Comparison of ENCODE assay signal across 8 cellular contexts in the genomic region with DNA sequence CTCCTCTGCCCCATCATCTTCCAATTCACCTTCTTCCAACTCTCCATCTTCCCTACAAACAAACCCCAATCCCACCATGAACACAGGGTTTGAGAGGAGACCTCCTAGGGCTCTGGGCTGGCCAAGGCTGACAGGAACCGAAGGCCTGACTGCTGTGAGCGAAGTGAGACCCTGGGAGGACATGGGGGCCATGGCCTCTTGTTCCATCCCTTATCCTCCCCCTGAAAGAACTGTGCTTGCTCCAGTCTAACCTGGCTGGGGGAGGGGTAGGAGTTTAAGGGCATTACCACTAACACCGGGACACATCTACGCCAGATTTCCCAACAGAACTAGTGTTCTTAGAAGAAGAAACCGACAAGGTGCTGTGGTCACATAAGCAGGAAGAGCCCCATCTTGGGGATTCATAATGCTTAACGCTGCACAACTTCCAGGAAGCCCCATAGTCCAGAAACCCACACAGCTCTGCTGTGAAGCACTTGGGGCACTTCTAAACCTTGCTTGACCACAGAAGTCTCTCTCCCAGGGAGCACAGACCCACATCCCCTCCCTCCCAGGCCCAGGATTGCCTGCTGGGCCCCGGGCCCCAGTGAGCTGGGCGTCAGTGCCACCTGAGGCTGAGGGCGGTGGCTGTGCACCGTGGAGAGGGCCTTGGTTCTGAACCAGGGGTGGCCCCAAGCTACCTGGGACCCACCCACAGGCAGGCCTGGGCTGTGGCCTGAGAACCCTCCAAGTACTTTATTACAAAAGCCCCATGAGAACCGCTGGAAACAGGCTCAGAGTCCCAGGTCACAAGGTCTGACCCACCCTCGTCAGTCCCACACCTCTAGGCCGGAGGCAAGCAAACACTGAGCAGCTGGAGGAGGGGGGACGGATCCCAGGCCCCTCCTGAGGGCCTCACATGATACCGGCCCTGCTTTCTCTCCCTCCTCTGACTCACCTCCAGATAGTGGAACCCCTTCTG. TPM values are rescaled to one million over a fixed set of nuclear protein-coding genes. Genes with fewer than 3 reads are reported as not detected.
A peak's percentile ranks its signal among the peaks of the same experiment; 100 is the strongest.
DNase-seq lines count a peak whose midpoint lies in the region; ATAC-seq, FAIRE-seq and TF ChIP-seq lines count a peak whose summit lies in the region.

No MANE protein-coding gene starts in this region.

- no peak for TF ChIP-seq CTCF in 22Rv1 (IDR thresholded peaks at IDR 0.05)
- TF ChIP-seq CTCF in GM12878 (IDR thresholded peaks at IDR 0.05 in 2 of 3, conservative IDR thresholded peaks at IDR 0.05 in 1 of 3; ENCODE audit: control insufficient read depth in 2 of 3, extremely low read depth in 1 of 3, insufficient read depth in 1 of 3, low read depth in 3 of 3, low read length in 3 of 3): no peak

- peak overlapping the region; percentile 100 for H3K4me3 Mint-ChIP-seq in natural killer cell treated with Interleukin-12 subunit alpha and Interleukin-12 subunit beta and Interleukin-15 and Interleukin-18, amount 100 ng/mL, for 72 hours

- peaks cover 52% of the 10 kb centered on the region for H3K79me2 ChIP-seq in GM12878 (ENCODE audit: control insufficient read depth, insufficient read depth, low read length)

- no peak overlapping the region for H3K4me3 ChIP-seq in GM12878

- TF ChIP-seq RAD21 in GM12878 (IDR thresholded peaks at IDR 0.05; ENCODE audit: insufficient read depth, low read depth, low read length): no peak

- peak; percentile 54 for FAIRE-seq in GM12878 (lab: Jason Lieb, UNC)

- no peaks in the 10 kb centered on the region for H3K27me3 Mint-ChIP-seq in natural killer cell treated with Interleukin-12 subunit alpha and Interleukin-12 subunit beta and Interleukin-15 and Interleukin-18, amount 100 ng/mL, for 72 hours

- peak overlapping the region; percentile 45 for H3K9ac ChIP-seq in GM12878 (ENCODE audit: control insufficient read depth, insufficient read depth, low read length)

- peak; percentile 16 to 24 for DNase-seq in Kasumi-1 (lab: John Stamatoyannopoulos, UW)
- no peak for DNase-seq in GM12878 (ENCODE audit: low read depth, low spot score)
- peak; percentile 90 for DNase-seq in natural killer cell treated with Interleukin-12 subunit alpha and Interleukin-12 subunit beta and Interleukin-15 and Interleukin-18, amount 100 ng/mL, for 72 hours (ENCODE audit: low spot score)
- DNase-seq in SK-N-DZ (ENCODE audit: low spot score): no peak
- DNase-seq in cerebellar nuclear complex (lab: John Stamatoyannopoulos, UW): no peak
- no peak for DNase-seq in NCI-H1436 treated with DMSO at 0.1 percent for 48 hours (lab: John Stamatoyannopoulos, UW)
- no peak for DNase-seq in NCI-H524 (lab: John Stamatoyannopoulos, UW)

- H3K4me1 ChIP-seq in GM12878 (ENCODE audit: control insufficient read depth, insufficient read depth, low read length): peaks cover 28% of the 10 kb centered on the region

- peaks cover 25% of the 10 kb centered on the region for H3K36me3 Mint-ChIP-seq in natural killer cell treated with Interleukin-12 subunit alpha and Interleukin-12 subunit beta and Interleukin-15 and Interleukin-18, amount 100 ng/mL, for 72 hours

- H3K9me3 ChIP-seq in GM12878 (replicated peaks; ENCODE audit: control insufficient read depth, insufficient read depth, low read length): no peaks in the 10 kb centered on the region

- no peak for ATAC-seq in GM12878
- ATAC-seq in natural killer cell treated with Interleukin-12 subunit alpha and Interleukin-12 subunit beta and Interleukin-15 and Interleukin-18, amount 100 ng/mL, for 72 hours: peak; percentile 88 to 92

- peaks cover 60 to 63% of the 10 kb centered on the region in 2 donors for H3K4me1 Mint-ChIP-seq in natural killer cell treated with Interleukin-12 subunit alpha and Interleukin-12 subunit beta and Interleukin-15 and Interleukin-18, amount 100 ng/mL, for 72 hours (ENCODE audit: low read depth in 2 of 2)

- whole genome bisulfite sequencing in GM12878 (ENCODE audit: insufficient coverage, insufficient replicate concordance, low lambda C conversion rate, missing lambda C conversion rate): 11% methylated on average over 15 of the region's 15 CpGs

- RAD21 ChIA-PET in GM12878 (lab: Charles Lee; ENCODE audit: unreplicated experiment): no interaction called here

- POLR2A ChIA-PET in GM12878 (lab: Charles Lee): no interaction called here

- peak; percentile 43; the same call in 1 of the 2 replicates for TF ChIP-seq POLR2A in GM12878 (IDR thresholded peaks at IDR 0.05; ENCODE audit: low read depth, low read length)

- H3K27me3 ChIP-seq in GM12878 (replicated peaks in 1 of 2; ENCODE audit: control insufficient read depth in 2 of 2, insufficient read depth in 2 of 2, low read length in 1 of 2): no peaks in the 10 kb centered on the region

- H3K4me2 ChIP-seq in GM12878 (ENCODE audit: control insufficient read depth, insufficient read depth): peak overlapping the region; percentile 79

- peaks cover 22 to 29% of the 10 kb centered on the region in 2 experiments for H3K36me3 ChIP-seq in GM12878 (ENCODE audit: control insufficient read depth in 2 of 2, insufficient read depth in 2 of 2, low read length in 1 of 2)

- peak overlapping the region; percentile 86 for H3K27ac ChIP-seq in 22Rv1
- H3K27ac ChIP-seq in GM12878 (ENCODE audit: control insufficient read depth, insufficient read depth): peak overlapping the region; percentile 85

- CTCF ChIA-PET in GM12878 (lab: Yijun Ruan, JAX): interaction anchor here (0.9 to 2.2 kb wide), 2 partner anchors 31 to 82 kb away, joined by 3 to 5 read pairs; no protein-coding TSS in a partner anchor

- H2AFZ ChIP-seq in GM12878 (ENCODE audit: control insufficient read depth, low read depth, low read length): no peak overlapping the region

- SMC1A ChIA-PET in GM12878 (lab: Charles Lee; ENCODE audit: uncharacterized antibody, unreplicated experiment): no interaction called here

- H4K20me1 ChIP-seq in GM12878 (ENCODE audit: control insufficient read depth, insufficient read depth): no peaks in the 10 kb centered on the region

- intact Hi-C loops in GM12878 (cut with micrococcal nuclease; ENCODE audit: unreplicated experiment): no loop called here

- TF ChIP-seq EP300 in GM12878 (IDR thresholded peaks at IDR 0.05; ENCODE audit: borderline replicate concordance in 1 of 2, control insufficient read depth in 1 of 2, low read depth in 2 of 2, low read length in 2 of 2): no peak

- no peaks in the 10 kb centered on the region for H3K9me3 Mint-ChIP-seq in natural killer cell treated with Interleukin-12 subunit alpha and Interleukin-12 subunit beta and Interleukin-15 and Interleukin-18, amount 100 ng/mL, for 72 hours

- BruUV-seq in GM12878 (replicated peaks; lab: Mats Ljungman, UMichigan): no TSS peak

- peak overlapping the region; percentile 100 for H3K27ac Mint-ChIP-seq in natural killer cell treated with Interleukin-12 subunit alpha and Interleukin-12 subunit beta and Interleukin-15 and Interleukin-18, amount 100 ng/mL, for 72 hours

- in situ Hi-C loops in GM12878 (cut with MboI): no loop called here

RNA-seq across cellular contexts. Expression of a gene that starts 18.7 kb away (rescaled TPM):
- 24.4 and 25.1 TPM in 2 replicates for total RNA-seq in GM12878 (2013; cell fraction: nucleolus; rRNA removed)
- total RNA-seq in GM12878 (2014; rRNA removed) (16.3 and 19.0 TPM in 2 replicates), GM12878 (2014; rRNA removed; fragmentation: Illumina TruSeq; extraction: Trizol) (16.8 and 17.2 TPM in 2 replicates), GM12878 (2021) (78.1 and 86.3 TPM in 2 replicates)
- 12.3 TPM for polyA plus RNA-seq in GM12878 (2011; ENCODE audit: low read depth)
- polyA plus RNA-seq in GM12878 (2011; rRNA removed) (5.1 TPM in 2 replicates), GM12878 (2014; fragmentation: Illumina TruSeq; extraction: Trizol) (29.8 and 38.8 TPM in 2 replicates), GM12878 (2014; fragmentation: Nextera tagmentation; extraction: Ambion mirVana) (1 to 10 TPM; 5.8 to 9.3 TPM), GM12878 (2014; rRNA removed) (18.4 and 23.0 TPM in 2 replicates), GM12878 (2016; fragmentation: Nextera tagmentation; extraction: Ambion mirVana) (10 to 100 TPM; 12.9 to 13.8 TPM)
- polyA plus RNA-seq in GM12878 (2011; cell fraction: cytosol; rRNA removed): 3.9 and 4.1 TPM in 2 replicates
- 14.1 and 21.0 TPM in 2 replicates for polyA plus RNA-seq in GM12878 (2011; cell fraction: nucleus; rRNA removed)
- polyA plus RNA-seq in GM12878 (2012): 18.5 and 26.0 TPM in 2 replicates
- 9.9 and 12.6 TPM in 2 replicates for polyA minus RNA-seq in GM12878 (2011; rRNA and poly(A)+ RNA removed)
- 10.0 and 13.8 TPM in 2 replicates for polyA minus RNA-seq in GM12878 (2011; cell fraction: cytosol; rRNA and poly(A)+ RNA removed)
- 5.4 and 9.7 TPM in 2 replicates for polyA minus RNA-seq in GM12878 (2011; cell fraction: nucleus; rRNA and poly(A)+ RNA removed)
- 100 to 1,000 TPM; 150 to 169 TPM for total RNA-seq in natural killer cell treated with Interleukin-12 subunit alpha and Interleukin-12 subunit beta and Interleukin-15 and Interleukin-18, amount 100 ng/mL, for 72 hours
- polyA plus RNA-seq in SK-N-DZ (2014; cell fraction: cytosol; rRNA removed): 6.1 and 9.0 TPM in 2 replicates
- 6.8 and 11.8 TPM in 2 replicates for polyA plus RNA-seq in SK-N-DZ (2014; cell fraction: nucleus; rRNA removed)

RNA-seq across cellular contexts. Expression of a gene that starts 35.8 kb away (rescaled TPM):
- 53.9 and 56.9 TPM in 2 replicates for total RNA-seq in GM12878 (2013; cell fraction: nucleolus; rRNA removed)
- total RNA-seq in GM12878 (2014; rRNA removed) (136 and 148 TPM in 2 replicates), GM12878 (2014; rRNA removed; fragmentation: Illumina TruSeq; extraction: Trizol) (141 and 150 TPM in 2 replicates), GM12878 (2021) (143 and 146 TPM in 2 replicates)
- polyA plus RNA-seq in GM12878 (2011; ENCODE audit: low read depth): 73.1 TPM
- polyA plus RNA-seq in GM12878 (2011; rRNA removed) (136 and 184 TPM in 2 replicates), GM12878 (2014; fragmentation: Illumina TruSeq; extraction: Trizol) (191 and 244 TPM in 2 replicates), GM12878 (2014; fragmentation: Nextera tagmentation; extraction: Ambion mirVana) (10 to 100 TPM; 62.0 to 90.0 TPM), GM12878 (2014; rRNA removed) (167 and 180 TPM in 2 replicates), GM12878 (2016; fragmentation: Nextera tagmentation; extraction: Ambion mirVana) (100 to 1,000 TPM; 230 to 246 TPM)
- 131 and 137 TPM in 2 replicates for polyA plus RNA-seq in GM12878 (2011; cell fraction: cytosol; rRNA removed)
- polyA plus RNA-seq in GM12878 (2011; cell fraction: nucleus; rRNA removed): 56.9 and 73.1 TPM in 2 replicates
- 81.5 and 82.4 TPM in 2 replicates for polyA plus RNA-seq in GM12878 (2012)
- polyA minus RNA-seq in GM12878 (2011; rRNA and poly(A)+ RNA removed): 63.4 and 92.7 TPM in 2 replicates
- 24.5 and 33.5 TPM in 2 replicates for polyA minus RNA-seq in GM12878 (2011; cell fraction: cytosol; rRNA and poly(A)+ RNA removed)
- polyA minus RNA-seq in GM12878 (2011; cell fraction: nucleus; rRNA and poly(A)+ RNA removed): 8.8 and 14.9 TPM in 2 replicates
- 100 to 1,000 TPM in 1 of 2 donors, 10 to 100 TPM in 1; 95.6 to 158 TPM for total RNA-seq in natural killer cell treated with Interleukin-12 subunit alpha and Interleukin-12 subunit beta and Interleukin-15 and Interleukin-18, amount 100 ng/mL, for 72 hours
- 168 and 204 TPM in 2 replicates for polyA plus RNA-seq in SK-N-DZ (2014; cell fraction: cytosol; rRNA removed)
- polyA plus RNA-seq in SK-N-DZ (2014; cell fraction: nucleus; rRNA removed): 60.9 and 65.5 TPM in 2 replicates

RNA-seq across cellular contexts. Expression of a gene that starts 46.4 kb away (rescaled TPM):
- total RNA-seq in GM12878 (2013; cell fraction: nucleolus; rRNA removed): 1.7 and 2.8 TPM in 2 replicates
- total RNA-seq in GM12878 (2014; rRNA removed) (77.3 and 83.3 TPM in 2 replicates), GM12878 (2014; rRNA removed; fragmentation: Illumina TruSeq; extraction: Trizol) (2.0 and 2.4 TPM in 2 replicates), GM12878 (2021) (61.8 and 63.4 TPM in 2 replicates)
- 3.7 TPM for polyA plus RNA-seq in GM12878 (2011; ENCODE audit: low read depth)
- polyA plus RNA-seq in GM12878 (2011; rRNA removed) (4.2 and 15.2 TPM in 2 replicates), GM12878 (2014; fragmentation: Illumina TruSeq; extraction: Trizol) (0.21 TPM in 1 of 2 replicates, not detected in the other), GM12878 (2014; fragmentation: Nextera tagmentation; extraction: Ambion mirVana) (under 1 TPM in 1 of 2 experiments, not detected in 1; 0.71 TPM), GM12878 (2014; rRNA removed) (78.5 and 94.8 TPM in 2 replicates), GM12878 (2016; fragmentation: Nextera tagmentation; extraction: Ambion mirVana) (100 to 1,000 TPM; 138 to 147 TPM)
- polyA plus RNA-seq in GM12878 (2011; cell fraction: cytosol; rRNA removed): 47.8 and 76.9 TPM in 2 replicates
- polyA plus RNA-seq in GM12878 (2011; cell fraction: nucleus; rRNA removed): 28.3 and 29.1 TPM in 2 replicates
- 27.5 and 29.0 TPM in 2 replicates for polyA plus RNA-seq in GM12878 (2012)
- 2.4 and 3.6 TPM in 2 replicates for polyA minus RNA-seq in GM12878 (2011; rRNA and poly(A)+ RNA removed)
- 8.8 and 9.9 TPM in 2 replicates for polyA minus RNA-seq in GM12878 (2011; cell fraction: cytosol; rRNA and poly(A)+ RNA removed)
- polyA minus RNA-seq in GM12878 (2011; cell fraction: nucleus; rRNA and poly(A)+ RNA removed): 4.5 and 10.5 TPM in 2 replicates
- total RNA-seq in natural killer cell treated with Interleukin-12 subunit alpha and Interleukin-12 subunit beta and Interleukin-15 and Interleukin-18, amount 100 ng/mL, for 72 hours: 10 to 100 TPM; 35.0 to 62.7 TPM
- 109 and 113 TPM in 2 replicates for polyA plus RNA-seq in SK-N-DZ (2014; cell fraction: cytosol; rRNA removed)
- polyA plus RNA-seq in SK-N-DZ (2014; cell fraction: nucleus; rRNA removed): 54.3 and 58.0 TPM in 2 replicates

Comparison
In these comparisons a context has a peak if more than half of its experiments do, and no peak if none do; other contexts are left out.
1. DNase-seq: peak in Kasumi-1 (2 of 2) and natural killer cell treated with Interleukin-12 subunit alpha and Interleukin-12 subunit beta and Interleukin-15 and Interleukin-18, amount 100 ng/mL, for 72 hours (single experiment); none in GM12878 (single experiment), SK-N-DZ (single experiment), cerebellar nuclear complex (0 of 2), NCI-H1436 treated with DMSO at 0.1 percent for 48 hours (single experiment) and NCI-H524 (0 of 2).